In the genomic region with DNA sequence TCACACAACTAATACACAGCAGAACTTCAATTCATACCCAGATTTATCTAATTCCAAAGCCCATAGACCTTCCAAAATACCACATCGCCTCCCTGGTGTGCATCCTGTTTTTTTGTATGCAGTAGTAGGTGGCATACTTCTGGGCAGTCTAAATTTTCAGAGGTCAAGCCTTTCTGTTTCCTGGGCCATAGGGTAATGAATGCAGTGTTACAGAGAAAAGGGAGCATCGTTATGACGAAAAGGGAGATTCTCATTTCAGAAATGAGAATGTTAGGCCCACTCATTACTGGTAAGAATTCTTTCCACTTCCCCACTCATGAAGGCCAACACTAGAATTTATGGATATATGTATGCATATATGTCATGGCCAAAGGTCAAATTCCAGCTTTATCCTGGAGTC, we compare ENCODE assay signal across 3 cellular contexts.
TF ChIP-seq lines count a peak whose summit lies in the region.

No MANE protein-coding gene starts in this region.

TF ChIP-seq in SK-N-SH, 30 proteins besides CTCF, POLR2A, EP300 and RAD21 (continued from another document and continues in another):
- TF ChIP-seq, protein P1, sequence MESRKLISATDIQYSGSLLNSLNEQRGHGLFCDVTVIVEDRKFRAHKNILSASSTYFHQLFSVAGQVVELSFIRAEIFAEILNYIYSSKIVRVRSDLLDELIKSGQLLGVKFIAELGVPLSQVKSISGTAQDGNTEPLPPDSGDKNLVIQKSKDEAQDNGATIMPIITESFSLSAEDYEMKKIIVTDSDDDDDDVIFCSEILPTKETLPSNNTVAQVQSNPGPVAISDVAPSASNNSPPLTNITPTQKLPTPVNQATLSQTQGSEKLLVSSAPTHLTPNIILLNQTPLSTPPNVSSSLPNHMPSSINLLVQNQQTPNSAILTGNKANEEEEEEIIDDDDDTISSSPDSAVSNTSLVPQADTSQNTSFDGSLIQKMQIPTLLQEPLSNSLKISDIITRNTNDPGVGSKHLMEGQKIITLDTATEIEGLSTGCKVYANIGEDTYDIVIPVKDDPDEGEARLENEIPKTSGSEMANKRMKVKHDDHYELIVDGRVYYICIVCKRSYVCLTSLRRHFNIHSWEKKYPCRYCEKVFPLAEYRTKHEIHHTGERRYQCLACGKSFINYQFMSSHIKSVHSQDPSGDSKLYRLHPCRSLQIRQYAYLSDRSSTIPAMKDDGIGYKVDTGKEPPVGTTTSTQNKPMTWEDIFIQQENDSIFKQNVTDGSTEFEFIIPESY (IDR thresholded peaks at IDR 0.05; ENCODE audit: borderline replicate concordance, low read depth) = no peak
- TF ChIP-seq SIN3A (IDR thresholded peaks at IDR 0.05; ENCODE audit: borderline replicate concordance, low read depth, low read length) (no peak), FOXJ3 (CRISPR knock-in tag; IDR thresholded peaks at IDR 0.05) (no peak), NRF1 (IDR thresholded peaks at IDR 0.05; ENCODE audit: low read depth, low read length) (no peak), ELF1 (IDR thresholded peaks at IDR 0.05) (no peak), MXI1 (IDR thresholded peaks at IDR 0.05; ENCODE audit: low read depth, low read length) (no peak), CHD2 (IDR thresholded peaks at IDR 0.05; ENCODE audit: low read length, partially characterized antibody) (no peak), FOXM1 (IDR thresholded peaks at IDR 0.05; ENCODE audit: low read depth) (no peak)
- TF ChIP-seq, protein P2, sequence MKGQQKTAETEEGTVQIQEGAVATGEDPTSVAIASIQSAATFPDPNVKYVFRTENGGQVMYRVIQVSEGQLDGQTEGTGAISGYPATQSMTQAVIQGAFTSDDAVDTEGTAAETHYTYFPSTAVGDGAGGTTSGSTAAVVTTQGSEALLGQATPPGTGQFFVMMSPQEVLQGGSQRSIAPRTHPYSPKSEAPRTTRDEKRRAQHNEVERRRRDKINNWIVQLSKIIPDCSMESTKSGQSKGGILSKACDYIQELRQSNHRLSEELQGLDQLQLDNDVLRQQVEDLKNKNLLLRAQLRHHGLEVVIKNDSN (IDR thresholded peaks at IDR 0.05; ENCODE audit: borderline replicate concordance, low read depth) = no peak
- TF ChIP-seq, protein P3, sequence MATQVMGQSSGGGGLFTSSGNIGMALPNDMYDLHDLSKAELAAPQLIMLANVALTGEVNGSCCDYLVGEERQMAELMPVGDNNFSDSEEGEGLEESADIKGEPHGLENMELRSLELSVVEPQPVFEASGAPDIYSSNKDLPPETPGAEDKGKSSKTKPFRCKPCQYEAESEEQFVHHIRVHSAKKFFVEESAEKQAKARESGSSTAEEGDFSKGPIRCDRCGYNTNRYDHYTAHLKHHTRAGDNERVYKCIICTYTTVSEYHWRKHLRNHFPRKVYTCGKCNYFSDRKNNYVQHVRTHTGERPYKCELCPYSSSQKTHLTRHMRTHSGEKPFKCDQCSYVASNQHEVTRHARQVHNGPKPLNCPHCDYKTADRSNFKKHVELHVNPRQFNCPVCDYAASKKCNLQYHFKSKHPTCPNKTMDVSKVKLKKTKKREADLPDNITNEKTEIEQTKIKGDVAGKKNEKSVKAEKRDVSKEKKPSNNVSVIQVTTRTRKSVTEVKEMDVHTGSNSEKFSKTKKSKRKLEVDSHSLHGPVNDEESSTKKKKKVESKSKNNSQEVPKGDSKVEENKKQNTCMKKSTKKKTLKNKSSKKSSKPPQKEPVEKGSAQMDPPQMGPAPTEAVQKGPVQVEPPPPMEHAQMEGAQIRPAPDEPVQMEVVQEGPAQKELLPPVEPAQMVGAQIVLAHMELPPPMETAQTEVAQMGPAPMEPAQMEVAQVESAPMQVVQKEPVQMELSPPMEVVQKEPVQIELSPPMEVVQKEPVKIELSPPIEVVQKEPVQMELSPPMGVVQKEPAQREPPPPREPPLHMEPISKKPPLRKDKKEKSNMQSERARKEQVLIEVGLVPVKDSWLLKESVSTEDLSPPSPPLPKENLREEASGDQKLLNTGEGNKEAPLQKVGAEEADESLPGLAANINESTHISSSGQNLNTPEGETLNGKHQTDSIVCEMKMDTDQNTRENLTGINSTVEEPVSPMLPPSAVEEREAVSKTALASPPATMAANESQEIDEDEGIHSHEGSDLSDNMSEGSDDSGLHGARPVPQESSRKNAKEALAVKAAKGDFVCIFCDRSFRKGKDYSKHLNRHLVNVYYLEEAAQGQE (IDR thresholded peaks at IDR 0.05; ENCODE audit: low read depth, low read length) = no peak

TF ChIP-seq in SK-N-SH treated with all-trans-retinoic acid at 6 μM for 48 hours, 23 proteins besides CTCF, POLR2A, EP300 and RAD21 (continued from another document and continues in another):
- TF ChIP-seq, protein P4, sequence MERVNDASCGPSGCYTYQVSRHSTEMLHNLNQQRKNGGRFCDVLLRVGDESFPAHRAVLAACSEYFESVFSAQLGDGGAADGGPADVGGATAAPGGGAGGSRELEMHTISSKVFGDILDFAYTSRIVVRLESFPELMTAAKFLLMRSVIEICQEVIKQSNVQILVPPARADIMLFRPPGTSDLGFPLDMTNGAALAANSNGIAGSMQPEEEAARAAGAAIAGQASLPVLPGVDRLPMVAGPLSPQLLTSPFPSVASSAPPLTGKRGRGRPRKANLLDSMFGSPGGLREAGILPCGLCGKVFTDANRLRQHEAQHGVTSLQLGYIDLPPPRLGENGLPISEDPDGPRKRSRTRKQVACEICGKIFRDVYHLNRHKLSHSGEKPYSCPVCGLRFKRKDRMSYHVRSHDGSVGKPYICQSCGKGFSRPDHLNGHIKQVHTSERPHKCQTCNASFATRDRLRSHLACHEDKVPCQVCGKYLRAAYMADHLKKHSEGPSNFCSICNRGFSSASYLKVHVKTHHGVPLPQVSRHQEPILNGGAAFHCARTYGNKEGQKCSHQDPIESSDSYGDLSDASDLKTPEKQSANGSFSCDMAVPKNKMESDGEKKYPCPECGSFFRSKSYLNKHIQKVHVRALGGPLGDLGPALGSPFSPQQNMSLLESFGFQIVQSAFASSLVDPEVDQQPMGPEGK (CRISPR knock-in tag; IDR thresholded peaks at IDR 0.05; ENCODE audit: borderline replicate concordance) = no peak
- no peak for TF ChIP-seq ZC3H10 (CRISPR knock-in tag; IDR thresholded peaks at IDR 0.05)
- no peak for TF ChIP-seq ZNF565 (CRISPR knock-in tag; conservative IDR thresholded peaks at IDR 0.05; ENCODE audit: low read depth)
- TF ChIP-seq TCF4 (CRISPR knock-in tag; IDR thresholded peaks at IDR 0.05; ENCODE audit: borderline replicate concordance) = no peak
- no peak for TF ChIP-seq ZNF8 (CRISPR knock-in tag; IDR thresholded peaks at IDR 0.05)
- TF ChIP-seq, protein P5, sequence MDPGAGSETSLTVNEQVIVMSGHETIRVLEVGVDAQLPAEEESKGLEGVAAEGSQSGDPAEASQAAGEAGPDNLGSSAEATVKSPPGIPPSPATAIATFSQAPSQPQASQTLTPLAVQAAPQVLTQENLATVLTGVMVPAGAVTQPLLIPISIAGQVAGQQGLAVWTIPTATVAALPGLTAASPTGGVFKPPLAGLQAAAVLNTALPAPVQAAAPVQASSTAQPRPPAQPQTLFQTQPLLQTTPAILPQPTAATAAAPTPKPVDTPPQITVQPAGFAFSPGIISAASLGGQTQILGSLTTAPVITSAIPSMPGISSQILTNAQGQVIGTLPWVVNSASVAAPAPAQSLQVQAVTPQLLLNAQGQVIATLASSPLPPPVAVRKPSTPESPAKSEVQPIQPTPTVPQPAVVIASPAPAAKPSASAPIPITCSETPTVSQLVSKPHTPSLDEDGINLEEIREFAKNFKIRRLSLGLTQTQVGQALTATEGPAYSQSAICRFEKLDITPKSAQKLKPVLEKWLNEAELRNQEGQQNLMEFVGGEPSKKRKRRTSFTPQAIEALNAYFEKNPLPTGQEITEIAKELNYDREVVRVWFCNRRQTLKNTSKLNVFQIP (CRISPR knock-in tag; IDR thresholded peaks at IDR 0.05; ENCODE audit: borderline replicate concordance, low read depth) = no peak
- no peak for TF ChIP-seq BACH2 (CRISPR knock-in tag; IDR thresholded peaks at IDR 0.05; ENCODE audit: borderline replicate concordance)
- no peak for TF ChIP-seq TOX (CRISPR knock-in tag; IDR thresholded peaks at IDR 0.05; ENCODE audit: borderline replicate concordance)
- no peak for TF ChIP-seq ZFP30 (CRISPR knock-in tag; IDR thresholded peaks at IDR 0.05)
- TF ChIP-seq ZNF70 (CRISPR knock-in tag; IDR thresholded peaks at IDR 0.05) = no peak
- no peak for TF ChIP-seq GLIS3 (CRISPR knock-in tag; IDR thresholded peaks at IDR 0.05)
- TF ChIP-seq, protein P6, sequence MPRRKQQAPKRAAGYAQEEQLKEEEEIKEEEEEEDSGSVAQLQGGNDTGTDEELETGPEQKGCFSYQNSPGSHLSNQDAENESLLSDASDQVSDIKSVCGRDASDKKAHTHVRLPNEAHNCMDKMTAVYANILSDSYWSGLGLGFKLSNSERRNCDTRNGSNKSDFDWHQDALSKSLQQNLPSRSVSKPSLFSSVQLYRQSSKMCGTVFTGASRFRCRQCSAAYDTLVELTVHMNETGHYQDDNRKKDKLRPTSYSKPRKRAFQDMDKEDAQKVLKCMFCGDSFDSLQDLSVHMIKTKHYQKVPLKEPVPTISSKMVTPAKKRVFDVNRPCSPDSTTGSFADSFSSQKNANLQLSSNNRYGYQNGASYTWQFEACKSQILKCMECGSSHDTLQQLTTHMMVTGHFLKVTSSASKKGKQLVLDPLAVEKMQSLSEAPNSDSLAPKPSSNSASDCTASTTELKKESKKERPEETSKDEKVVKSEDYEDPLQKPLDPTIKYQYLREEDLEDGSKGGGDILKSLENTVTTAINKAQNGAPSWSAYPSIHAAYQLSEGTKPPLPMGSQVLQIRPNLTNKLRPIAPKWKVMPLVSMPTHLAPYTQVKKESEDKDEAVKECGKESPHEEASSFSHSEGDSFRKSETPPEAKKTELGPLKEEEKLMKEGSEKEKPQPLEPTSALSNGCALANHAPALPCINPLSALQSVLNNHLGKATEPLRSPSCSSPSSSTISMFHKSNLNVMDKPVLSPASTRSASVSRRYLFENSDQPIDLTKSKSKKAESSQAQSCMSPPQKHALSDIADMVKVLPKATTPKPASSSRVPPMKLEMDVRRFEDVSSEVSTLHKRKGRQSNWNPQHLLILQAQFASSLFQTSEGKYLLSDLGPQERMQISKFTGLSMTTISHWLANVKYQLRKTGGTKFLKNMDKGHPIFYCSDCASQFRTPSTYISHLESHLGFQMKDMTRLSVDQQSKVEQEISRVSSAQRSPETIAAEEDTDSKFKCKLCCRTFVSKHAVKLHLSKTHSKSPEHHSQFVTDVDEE (CRISPR knock-in tag; IDR thresholded peaks at IDR 0.05) = no peak
- no peak for TF ChIP-seq SNAI2 (CRISPR knock-in tag; IDR thresholded peaks at IDR 0.05)
- no peak for TF ChIP-seq ARNTL (CRISPR knock-in tag; IDR thresholded peaks at IDR 0.05; ENCODE audit: borderline replicate concordance, low read depth)

TF ChIP-seq in neural cell, 6 proteins besides CTCF, POLR2A, EP300 and RAD21:
- TF ChIP-seq, protein P3 (IDR thresholded peaks at IDR 0.05; ENCODE audit: borderline replicate concordance) = no peak
- TF ChIP-seq SMC3 (conservative IDR thresholded peaks at IDR 0.05; ENCODE audit: poor library complexity) (no peak), MXI1 (conservative IDR thresholded peaks at IDR 0.05; ENCODE audit: poor library complexity, severe bottlenecking) (no peak), POLR2AphosphoS5 (IDR thresholded peaks at IDR 0.05) (no peak), EZH2 (IDR thresholded peaks at IDR 0.05; ENCODE audit: borderline replicate concordance, insufficient read depth, low read length, poor library complexity, severe bottlenecking) (no peak), TAF1 (IDR thresholded peaks at IDR 0.05; ENCODE audit: low read depth) (no peak)
